In genomic region chr12:52872644-52873384, GRCh38 we compare ENCODE assay signal across 12 cellular contexts. TPM values are rescaled to one million over a fixed set of nuclear protein-coding genes. Genes with fewer than 3 reads are reported as not detected.
DNase-seq lines count a peak whose midpoint lies in the region; ATAC-seq and TF ChIP-seq lines count a peak whose summit lies in the region.
"Had no signal": no experiment of that assay in that cellular context is flagged by ENCODE, and none has a peak within 500 bp of the region (broad histone marks: within the 10 kb centered on the region; RNA-seq: fewer than 3 reads in every experiment).

No MANE protein-coding gene starts in this region.

- dilution Hi-C loops in mammary epithelial cell (cut with HindIII; ENCODE audit: low sequenced_read_pairs) = no loop called here

- in situ Hi-C loops in mammary epithelial cell (cut with MboI; ENCODE audit: low sequenced_read_pairs in 2 of 2) = loop anchor here in 1 of 2 donors (10.0 kb wide), 1 partner anchor 628 kb away; no protein-coding TSS in a partner anchor

- no peaks in the 10 kb centered on the region for H3K9me3 Mint-ChIP-seq in MCF 10A (ENCODE audit: unreplicated experiment)
- H3K9me3 Mint-ChIP-seq in WTC11 = no peaks in the 10 kb centered on the region

- no peaks in the 10 kb centered on the region for H4K20me1 ChIP-seq in mammary epithelial cell (ENCODE audit: insufficient read depth, low read length)

- H3K27ac ChIP-seq in mammary epithelial cell (ENCODE audit: insufficient read depth, low read depth, low read length) = no peak overlapping the region
- no peak overlapping the region for H3K27ac ChIP-seq in mesenchymal stem cell (ENCODE audit: low read length, poor library complexity, severe bottlenecking)
- peak overlapping the region; percentile 89 to 92 for H3K27ac ChIP-seq in uterus
- H3K27ac ChIP-seq: parathyroid adenoma had no signal

- H2BK12ac ChIP-seq in mesenchymal stem cell (ENCODE audit: low read length in 2 of 2) = peak overlapping the region; percentile 51 to 70

- H3K23ac ChIP-seq in mesenchymal stem cell (ENCODE audit: low read length in 2 of 2) = no peak overlapping the region

- H3K27me3 ChIP-seq in mammary epithelial cell (ENCODE audit: insufficient read depth, low read length) = no peaks in the 10 kb centered on the region
- H3K27me3 ChIP-seq in mesenchymal stem cell (ENCODE audit: control insufficient read depth in 1 of 2, insufficient read depth in 1 of 2, low read length in 2 of 2) = peaks cover 0 to 5% of the 10 kb centered on the region in 2 experiments
- H3K27me3 ChIP-seq in uterus = no peaks in the 10 kb centered on the region
- H3K27me3 ChIP-seq: upper lobe of right lung had no signal

- peak overlapping the region in 1 of 2 experiments; percentile 27 for H3K4ac ChIP-seq in mesenchymal stem cell (ENCODE audit: low read depth in 1 of 2, low read length in 2 of 2)

- no peak overlapping the region for H4K8ac ChIP-seq in mesenchymal stem cell (ENCODE audit: low read length)

- TF ChIP-seq POLR2A in uterus (IDR thresholded peaks at IDR 0.05) = no peak

- no peak overlapping the region for H2AFZ ChIP-seq in mammary epithelial cell (ENCODE audit: low read depth, low read length)
- H2AFZ ChIP-seq in mesenchymal stem cell (ENCODE audit: low read depth, low read length) = no peak overlapping the region
- H2AFZ ChIP-seq: parathyroid adenoma had no signal

- BruUV-seq in MCF 10A (replicated peaks; lab: Mats Ljungman, UMichigan) (no TSS peak), mammary epithelial cell (replicated peaks; lab: Mats Ljungman, UMichigan) (no TSS peak)

- H3K4me2 ChIP-seq in mammary epithelial cell (ENCODE audit: insufficient read depth, low read depth, low read length) (no peak overlapping the region), mesenchymal stem cell (ENCODE audit: low read length, poor library complexity, severe bottlenecking) (no peak overlapping the region)

- peak overlapping the region; percentile 56 for H4K91ac ChIP-seq in mesenchymal stem cell (ENCODE audit: low read length)

- peak overlapping the region; percentile 95 for H3K27ac Mint-ChIP-seq in MCF 10A (ENCODE audit: low read depth, unreplicated experiment)
- H3K27ac Mint-ChIP-seq in WTC11 = no peak overlapping the region

- no peak for ATAC-seq in WTC11

- H2BK5ac ChIP-seq in mesenchymal stem cell (ENCODE audit: low read depth, low read length, poor library complexity, severe bottlenecking) = no peak overlapping the region

- H3K36me3 ChIP-seq in mammary epithelial cell (ENCODE audit: insufficient read depth, low read length) (no peaks in the 10 kb centered on the region), mesenchymal stem cell (ENCODE audit: control insufficient read depth in 1 of 2, insufficient read depth in 2 of 2, low read depth in 1 of 2, low read length in 2 of 2) (no peaks in the 10 kb centered on the region), uterus (no peaks in the 10 kb centered on the region)
- H3K36me3 ChIP-seq: upper lobe of right lung had no signal

- no peaks in the 10 kb centered on the region for H3K79me2 ChIP-seq in mammary epithelial cell (ENCODE audit: insufficient read depth, low read length)
- H3K79me2 ChIP-seq: parathyroid adenoma had no signal

- H3K18ac ChIP-seq in mesenchymal stem cell (ENCODE audit: low read depth in 1 of 2, low read length in 2 of 2) = peak overlapping the region in 1 of 2 experiments; percentile 19

- TF ChIP-seq CTCF in MCF 10A (IDR thresholded peaks at IDR 0.05; ENCODE audit: unreplicated experiment) (no peak), mammary epithelial cell (conservative IDR thresholded peaks at IDR 0.05 in 1 of 2, IDR thresholded peaks at IDR 0.05 in 1 of 2; ENCODE audit: extremely low read depth in 1 of 2, insufficient read depth in 1 of 2, low read depth in 1 of 2, low read length in 2 of 2) (no peak), WTC11 (IDR thresholded peaks at IDR 0.05) (no peak), uterus (IDR thresholded peaks at IDR 0.05) (no peak)

- no peaks in the 10 kb centered on the region for H3K9me3 ChIP-seq in mammary epithelial cell (replicated peaks; ENCODE audit: insufficient read depth, low read length)
- no peaks in the 10 kb centered on the region for H3K9me3 ChIP-seq in mesenchymal stem cell (ENCODE audit: control insufficient read depth, low read length)
- no peaks in the 10 kb centered on the region for H3K9me3 ChIP-seq in uterus
- H3K9me3 ChIP-seq: upper lobe of right lung had no signal

- peak overlapping the region; percentile 61 for H2BK15ac ChIP-seq in mesenchymal stem cell (ENCODE audit: low read depth, poor library complexity, severe bottlenecking)

- H2AK5ac ChIP-seq in mesenchymal stem cell (ENCODE audit: low read length, severe bottlenecking) = no peak overlapping the region

- H3K14ac ChIP-seq in mesenchymal stem cell (ENCODE audit: low read length in 2 of 2) = no peak overlapping the region

- H3K4me3 Mint-ChIP-seq in MCF 10A (ENCODE audit: unreplicated experiment) = peak overlapping the region; percentile 55
- H3K4me3 Mint-ChIP-seq in WTC11 = peak overlapping the region; percentile 64

- H3K9ac ChIP-seq in mammary epithelial cell (ENCODE audit: insufficient read depth, low read length) (no peak overlapping the region), mesenchymal stem cell (ENCODE audit: low read length) (no peak overlapping the region)
- H3K9ac ChIP-seq: parathyroid adenoma had no signal

- DNase-seq in MCF 10A (ENCODE audit: unreplicated experiment) = no peak
- DNase-seq in mammary epithelial cell = no peak
- no peak for DNase-seq in WTC11 (ENCODE audit: low spot score)
- no peak for DNase-seq in mesenchymal stem cell
- DNase-seq in uterus = no peak
- no peak for DNase-seq in RKO (ENCODE audit: low spot score)
- DNase-seq in SIG-M5 treated with dmso at 0.1 percent for 504 hours (lab: John Stamatoyannopoulos, UW; ENCODE audit: unreplicated experiment) = no peak
- no peak for DNase-seq in activated CD4-positive, alpha-beta T cell treated with anti-CD3 and anti-CD28 coated beads for 4 hours
- DNase-seq: stimulated activated CD4-positive, alpha-beta T cell treated with anti-CD3 and anti-CD28 coated beads, Interleukin-4, amount 100 ng/mL, for 4 hours; upper lobe of right lung had no signal

- intact Hi-C loops in MCF 10A (cut with micrococcal nuclease) (loop anchor here (5.0 to 10.0 kb wide), 2 partner anchors 546 to 658 kb away; no protein-coding TSS in a partner anchor), mammary epithelial cell (cut with micrococcal nuclease) (loop anchor here (10.0 kb wide), 1 partner anchor 658 kb away; no protein-coding TSS in a partner anchor), uterus (cut with DNase I; ENCODE audit: low total_unique reads) (loop anchor here (10.0 kb wide), 1 partner anchor 718 kb away; no protein-coding TSS in a partner anchor)

- H3K36me3 Mint-ChIP-seq in MCF 10A (ENCODE audit: insufficient read depth, unreplicated experiment) = peaks cover 6% of the 10 kb centered on the region
- no peaks in the 10 kb centered on the region for H3K36me3 Mint-ChIP-seq in WTC11

- no peaks in the 10 kb centered on the region for H3K79me1 ChIP-seq in mesenchymal stem cell (replicated peaks; ENCODE audit: low read length, poor library complexity, severe bottlenecking)

- no peak overlapping the region for H2BK120ac ChIP-seq in mesenchymal stem cell (ENCODE audit: low read depth, low read length)

- H3K27me3 Mint-ChIP-seq in MCF 10A (ENCODE audit: insufficient read depth, unreplicated experiment) (no peaks in the 10 kb centered on the region), WTC11 (ENCODE audit: low read depth) (peaks cover 26% of the 10 kb centered on the region)

- H3K4me3 ChIP-seq in mammary epithelial cell (replicated peaks in 1 of 3; ENCODE audit: insufficient read depth in 1 of 3, low read depth in 2 of 3, low read length in 3 of 3) (no peak overlapping the region), mesenchymal stem cell (ENCODE audit: insufficient read depth in 1 of 2, low read depth in 1 of 2, low read length in 2 of 2) (no peak overlapping the region), uterus (no peak overlapping the region)

- POLR2A ChIA-PET in MCF 10A (lab: Yijun Ruan, JAX) (interaction anchor here (0.6 to 17.0 kb wide), 13 partner anchors 7 to 725 kb away, joined by 3 to 675 read pairs (median 9); partner anchors contain the start of genes EIF4B, KRT5 and KRT6A), WTC11 (lab: Charles Lee) (no interaction called here)

- CTCF ChIA-PET in MCF 10A (lab: Yijun Ruan, JAX) = interaction anchor here (1.1 to 16.4 kb wide), 11 partner anchors 12 to 724 kb away, joined by 3 to 366 read pairs (median 7); partner anchors contain the start of genes KRT5 and KRT85
- CTCF ChIA-PET in mammary epithelial cell (lab: Charles Lee; ENCODE audit: low non-redundant PET) = no interaction called here
- CTCF ChIA-PET in WTC11 (lab: Charles Lee) = interaction anchor here (1.0 to 2.9 kb wide), 5 partner anchors 108 to 651 kb away, joined by 3 to 12 read pairs (median 3); no protein-coding TSS in a partner anchor

- H3K4me1 Mint-ChIP-seq in MCF 10A (ENCODE audit: insufficient read depth, unreplicated experiment) = peaks cover 85% of the 10 kb centered on the region
- H3K4me1 Mint-ChIP-seq in WTC11 = peaks cover 16% of the 10 kb centered on the region

- peaks cover 73% of the 10 kb centered on the region for H3K4me1 ChIP-seq in mammary epithelial cell (ENCODE audit: insufficient read depth, low read length)
- peaks cover 30% of the 10 kb centered on the region for H3K4me1 ChIP-seq in mesenchymal stem cell (ENCODE audit: control insufficient read depth, insufficient read depth, low read depth, low read length)
- H3K4me1 ChIP-seq in uterus = peaks cover 0 to 10% of the 10 kb centered on the region in 2 donors

- WGBS in mammary epithelial cell (ENCODE audit: low coverage, missing lambda C conversion rate) = 100% methylated on average over 3 of the region's 13 CpGs
- 98% methylated on average over 7 of the region's 13 CpGs for WGBS in mesenchymal stem cell

RNA-seq across cellular contexts. Expression of gene KRT78, which starts 24.0 kb away (rescaled TPM):
- total RNA-seq in MCF 10A (2022) (not detected in 2 replicates), mammary epithelial cell (not detected), WTC11 (2021) (not detected in 3 replicates), uterus (not detected)
- not detected for polyA plus RNA-seq in mammary epithelial cell
- not detected for polyA minus RNA-seq in mammary epithelial cell
- polyA plus RNA-seq in mesenchymal stem cell (2013, experiment 1 of 2) = not detected
- not detected for polyA plus RNA-seq in mesenchymal stem cell (2013, experiment 2 of 2)
- total RNA-seq: aorta, upper lobe of right lung had no signal

RNA-seq across cellular contexts. Expression of gene KRT8, which starts 32.1 kb away (rescaled TPM):
- 179 and 230 TPM in 2 replicates for total RNA-seq in MCF 10A (2022)
- total RNA-seq in mammary epithelial cell = 100 to 1,000 TPM in 1 of 2 donors, 10 to 100 TPM in 1; 97.0 to 397 TPM
- 391 TPM for polyA plus RNA-seq in mammary epithelial cell
- 365 TPM for polyA minus RNA-seq in mammary epithelial cell
- 424 to 477 TPM (median 429 TPM) in 3 replicates for total RNA-seq in WTC11 (2021)
- polyA plus RNA-seq in mesenchymal stem cell (2013, experiment 1 of 2) = 1,135 TPM
- 1,108 TPM for polyA plus RNA-seq in mesenchymal stem cell (2013, experiment 2 of 2)
- 10 to 100 TPM in 3 of 4 donors, 1 to 10 TPM in 1; 9.1 to 46.2 (median 36.5) TPM for total RNA-seq in uterus

RNA-seq across cellular contexts. Expression of gene KRT79, which starts 38.7 kb away (rescaled TPM):
- total RNA-seq in MCF 10A (2022) = not detected in 2 replicates
- not detected for total RNA-seq in mammary epithelial cell
- not detected for polyA plus RNA-seq in mammary epithelial cell
- polyA minus RNA-seq in mammary epithelial cell = not detected
- total RNA-seq in WTC11 (2021) = not detected in 3 replicates
- not detected for polyA plus RNA-seq in mesenchymal stem cell (2013, experiment 1 of 2)
- 0.03 TPM for polyA plus RNA-seq in mesenchymal stem cell (2013, experiment 2 of 2)
- not detected for total RNA-seq in uterus
- total RNA-seq: aorta had no signal
- polyA plus RNA-seq: aorta had no signal

RNA-seq across cellular contexts. Expression of gene KRT4, which starts 58.9 kb away (rescaled TPM):
- total RNA-seq in MCF 10A (2022) (not detected in 2 replicates), mammary epithelial cell (not detected), WTC11 (2021) (not detected in 3 replicates), uterus (not detected)
- not detected for polyA plus RNA-seq in mammary epithelial cell
- polyA minus RNA-seq in mammary epithelial cell = not detected
- not detected for polyA plus RNA-seq in mesenchymal stem cell (2013, experiment 1 of 2)
- polyA plus RNA-seq in mesenchymal stem cell (2013, experiment 2 of 2) = not detected
- total RNA-seq: aorta had no signal

Comparison
In these comparisons a context has a peak if more than half of its experiments do, and no peak if none do; other contexts are left out.
1. H3K27ac ChIP-seq: peak in uterus (2 of 2); none in mammary epithelial cell (single experiment) and mesenchymal stem cell (single experiment).